Comparison of ENCODE assay signal across 12 cellular contexts in the genomic region with DNA sequence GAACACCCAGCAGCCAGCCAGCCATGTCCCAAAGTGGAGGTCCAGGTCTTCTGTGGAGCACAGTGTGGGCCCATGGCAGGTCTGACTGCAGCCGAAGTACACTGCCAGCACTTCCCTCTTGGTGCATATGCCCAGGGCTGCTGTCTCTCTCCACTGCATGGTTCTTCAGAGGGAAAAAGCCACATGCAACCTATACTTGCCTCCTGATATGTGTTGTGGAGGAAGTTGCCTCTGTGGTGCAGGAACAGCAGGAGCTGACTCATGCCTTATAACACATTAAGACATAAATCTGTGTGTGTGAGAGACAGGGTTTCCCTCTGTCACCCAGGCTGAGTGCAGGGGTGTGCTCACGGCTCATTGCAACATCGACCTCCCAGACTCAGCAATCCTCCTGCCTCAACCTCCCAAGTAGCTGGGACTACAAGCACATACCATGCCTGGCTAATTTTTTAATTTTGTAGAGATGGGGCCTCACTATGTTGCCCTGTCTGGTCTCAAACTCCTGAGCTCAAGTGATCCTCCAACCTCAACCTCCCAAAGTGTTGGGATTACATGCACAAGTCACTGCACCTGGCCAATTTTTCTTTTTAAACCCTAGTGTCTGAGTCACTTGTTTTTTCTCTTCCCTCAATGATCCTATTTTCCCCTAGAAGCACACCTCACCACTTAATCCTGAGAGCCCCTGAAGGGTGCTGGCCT.
DNase-seq lines count a peak whose midpoint lies in the region; ATAC-seq and TF ChIP-seq lines count a peak whose summit lies in the region.
"Had no signal": no experiment of that assay in that cellular context is flagged by ENCODE, and none has a peak within 500 bp of the region (broad histone marks: within the 10 kb centered on the region; RNA-seq: fewer than 3 reads in every experiment).

No MANE protein-coding gene starts in this region.

- no TSS peak for BruUV-seq in A673 (replicated peaks; lab: Mats Ljungman, UMichigan)

- TF ChIP-seq POLR2A in esophagus muscularis mucosa (IDR thresholded peaks at IDR 0.05; ENCODE audit: low read depth): no peak

- DNase-seq in A673 (ENCODE audit: low spot score) (peak; percentile 31), NOMO-1 (lab: John Stamatoyannopoulos, UW; ENCODE audit: unreplicated experiment in 2 of 2) (peak; percentile 83 to 96), esophagus muscularis mucosa (ENCODE audit: extremely low spot score) (no peak), mucosa of gallbladder (ENCODE audit: low spot score) (peak; percentile 15), NCI-H146 (lab: John Stamatoyannopoulos, UW) (no peak), NCI-H1105 (lab: John Stamatoyannopoulos, UW) (no peak)
- DNase-seq: activated CD4-positive, alpha-beta memory T cell treated with anti-CD3 and anti-CD28 coated beads, Interleukin-2, amount 10 ng/mL, durations not matched to agents 7 days and 5 days; NCI-H446 had no signal

- intact Hi-C loops in A673 (cut with micrococcal nuclease; ENCODE audit: unreplicated experiment) (no loop called here), esophagus muscularis mucosa (cut with DNase I) (loop anchor here (10.0 kb wide), 1 partner anchor 97 kb away; a partner anchor contains a TSS)

- H3K9me3 ChIP-seq in A673 (ENCODE audit: low read depth, low read length, poor library complexity, severe bottlenecking): no peaks in the 10 kb centered on the region
- no peaks in the 10 kb centered on the region for H3K9me3 ChIP-seq in esophagus muscularis mucosa

- H3K27me3 ChIP-seq in A673 (replicated peaks; ENCODE audit: insufficient read depth, low read depth, low read length, poor library complexity) (peaks cover 5% of the 10 kb centered on the region), esophagus muscularis mucosa (no peaks in the 10 kb centered on the region)

- 66% methylated on average over 2 of the region's 3 CpGs for WGBS in esophagus muscularis mucosa

- H3K36me3 ChIP-seq in A673 (ENCODE audit: insufficient read depth, low read length, poor library complexity, severe bottlenecking) (no peaks in the 10 kb centered on the region), esophagus muscularis mucosa (no peaks in the 10 kb centered on the region)

- H3K4me3 ChIP-seq in A673 (ENCODE audit: low read depth, low read length, poor library complexity, severe bottlenecking) (no peak overlapping the region), esophagus muscularis mucosa (no peak overlapping the region)

- no peak for TF ChIP-seq EP300 in esophagus muscularis mucosa (IDR thresholded peaks at IDR 0.05)

- ATAC-seq in GM18907 (IDR thresholded peaks at IDR 0.05; ENCODE audit: unreplicated experiment) (no peak), HG03280 (IDR thresholded peaks at IDR 0.05; ENCODE audit: unreplicated experiment) (no peak)

- CTCF ChIA-PET in A673 (lab: Charles Lee): no interaction called here

- H3K27ac ChIP-seq in A673 (ENCODE audit: low read depth, low read length, poor library complexity, severe bottlenecking): no peak overlapping the region
- peak overlapping the region in 3 of 4 donors; percentile 54 to 67 (median 63) for H3K27ac ChIP-seq in esophagus muscularis mucosa (replicated peaks in 1 of 4)
- H3K27ac ChIP-seq: KMS-11, parathyroid adenoma had no signal

- H3K4me1 ChIP-seq in A673 (ENCODE audit: insufficient read depth, low read length, poor library complexity, severe bottlenecking) (no peaks in the 10 kb centered on the region), esophagus muscularis mucosa (peaks cover 26 to 39% (median 34%) of the 10 kb centered on the region in 4 donors)

- POLR2A ChIA-PET in A673 (lab: Charles Lee; ENCODE audit: low non-redundant PET): no interaction called here

- no peak for TF ChIP-seq CTCF in A673 (conservative IDR thresholded peaks at IDR 0.05; ENCODE audit: low read depth, low read length)
- TF ChIP-seq CTCF in esophagus muscularis mucosa (IDR thresholded peaks at IDR 0.05): no peak

Comparison
In these comparisons a context has a peak if more than half of its experiments do, and no peak if none do; other contexts are left out.
1. DNase-seq: peak in A673 (single experiment), NOMO-1 (2 of 2) and mucosa of gallbladder (single experiment); none in esophagus muscularis mucosa (single experiment), NCI-H146 (single experiment) and NCI-H1105 (single experiment).